Comparison of ENCODE assay signal across 23 cellular contexts in the genomic region with DNA sequence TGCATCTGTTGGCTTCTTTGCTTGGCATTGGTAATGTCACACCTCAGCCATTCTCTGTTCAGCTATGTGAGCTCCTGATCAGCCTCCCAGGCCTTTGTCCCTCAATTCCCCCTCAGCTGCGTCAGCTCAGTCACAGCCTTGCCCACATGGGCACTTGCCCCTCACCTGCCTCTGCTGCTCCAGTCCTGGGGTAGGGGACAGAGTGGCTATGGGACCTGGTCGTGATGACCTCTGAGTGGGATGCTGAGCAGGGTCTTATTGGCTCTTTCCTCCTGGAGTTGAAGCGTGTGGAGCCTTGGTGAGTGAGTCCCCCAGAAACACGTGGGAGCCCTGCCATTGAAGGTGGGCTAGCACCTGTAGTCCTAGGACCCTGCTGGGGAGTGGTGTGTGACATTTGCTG.
"Had no signal": no experiment of that assay in that cellular context is flagged by ENCODE, and none has a peak within 500 bp of the region (broad histone marks: within the 10 kb centered on the region; RNA-seq: fewer than 3 reads in every experiment).

No MANE protein-coding gene starts in this region.

- H3K36me3 ChIP-seq: SJSA1 had no signal

- H3K4me3 ChIP-seq: K562, SJSA1, SK-N-MC had no signal

- H3K27me3 ChIP-seq: SJSA1 had no signal

- H3K9me3 ChIP-seq: SJSA1 had no signal

- H3K9ac ChIP-seq: KMS-11 had no signal

- H3K27ac ChIP-seq: HL-60, KMS-11, SJSA1, SK-N-MC had no signal

- DNase-seq: MV-4-11, NCI-H1048, NCI-H1105, NCI-H1417, NCI-H146, NCI-H1694 treated with DMSO at 0.1 percent for 48 hours, NCI-H1930, NCI-H2081, NCI-H2107, NCI-H2227 treated with DMSO at 0.1 percent for 48 hours, NCI-H446, NCI-H510A, NCI-H524 treated with DMSO at 0.1 percent for 48 hours, NCI-H69, NCI-H774, Right ventricle myocardium superior, RPMI8226, SIG-M5 had no signal

- H3K4me2 ChIP-seq: KMS-11 had no signal

- ATAC-seq: K562 had no signal
